In the genomic region with DNA sequence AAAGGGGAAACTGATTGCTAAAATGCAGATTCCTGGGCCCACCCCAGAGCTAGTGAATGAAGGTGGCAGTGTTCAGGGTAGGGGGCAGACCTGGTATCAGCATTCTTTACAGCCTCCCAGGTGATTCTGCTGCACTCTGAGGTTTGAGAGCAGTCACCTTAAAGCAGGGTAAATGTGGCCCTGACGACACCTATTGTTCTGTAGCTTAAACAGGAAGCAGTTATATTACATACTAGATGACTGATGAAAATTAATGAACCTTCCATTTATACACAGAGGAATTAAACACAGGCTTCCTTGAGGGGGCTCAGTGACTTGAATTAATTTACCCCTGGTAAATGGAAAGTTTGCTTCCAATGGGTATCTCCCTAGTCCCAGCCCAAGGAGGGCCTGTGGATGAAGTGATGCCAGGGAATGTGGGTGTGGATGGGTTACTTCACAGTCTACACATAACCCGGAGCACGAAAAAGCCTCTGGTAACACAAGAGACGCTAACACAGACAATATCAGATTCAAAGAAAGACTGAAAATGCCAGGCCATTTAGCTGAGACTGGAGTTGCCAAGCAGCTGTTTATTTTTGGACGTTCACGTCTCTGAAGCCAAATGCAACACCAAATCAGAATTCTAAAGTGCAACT, we compare ENCODE assay signal across 10 cellular contexts. TPM values are rescaled to one million over a fixed set of nuclear protein-coding genes. Genes with fewer than 3 reads are reported as not detected.
A peak's percentile ranks its signal among the peaks of the same experiment; 100 is the strongest.
DNase-seq lines count a peak whose midpoint lies in the region; ATAC-seq and TF ChIP-seq lines count a peak whose summit lies in the region.
"Had no signal": no experiment of that assay in that cellular context is flagged by ENCODE, and none has a peak within 500 bp of the region (broad histone marks: within the 10 kb centered on the region; RNA-seq: fewer than 3 reads in every experiment).

No MANE protein-coding gene starts in this region.

- RAD21 ChIA-PET in HCT116 (lab: Charles Lee; ENCODE audit: low non-redundant PET in 1 of 2, low total read pairs in 2 of 2, uncharacterized antibody in 2 of 2, unreplicated experiment in 2 of 2), result no interaction called here

- no peak overlapping the region for H2AFZ ChIP-seq in HCT116 (ENCODE audit: low read depth, low read length, poor library complexity, severe bottlenecking)

- H3K4me3 Mint-ChIP-seq in activated T-helper 17 cell treated with anti-CD3 and anti-CD28 coated beads, Interleukin-2, amount 50 U/mL, for 72 hours, result no peak overlapping the region
- H3K4me3 Mint-ChIP-seq in CD4-positive, alpha-beta T cell, result no peak overlapping the region

- H3K27me3 ChIP-seq in HCT116 (ENCODE audit: insufficient read depth, low read length), result no peaks in the 10 kb centered on the region
- no peaks in the 10 kb centered on the region for H3K27me3 ChIP-seq in skeletal muscle satellite cell (ENCODE audit: control insufficient read depth, insufficient read depth, low read length)
- H3K27me3 ChIP-seq in CD4-positive, alpha-beta T cell (ENCODE audit: control insufficient read depth, insufficient read depth, low read length), result peaks cover 5% of the 10 kb centered on the region
- H3K27me3 ChIP-seq in effector memory CD4-positive, alpha-beta T cell (replicated peaks; ENCODE audit: control insufficient read depth, insufficient read depth, low read length, poor library complexity, severe bottlenecking), result no peaks in the 10 kb centered on the region

- no peak for TF ChIP-seq CTCF in HCT116 (IDR thresholded peaks at IDR 0.05 in 2 of 3, conservative IDR thresholded peaks at IDR 0.05 in 1 of 3; ENCODE audit: borderline replicate concordance in 1 of 3, insufficient read depth in 1 of 3, low read depth in 2 of 3, low read length in 2 of 3)
- no peak for TF ChIP-seq CTCF in CD4-positive, alpha-beta T cell (IDR thresholded peaks at IDR 0.05)

- DNase-seq in HCT116 (ENCODE audit: low read depth, low spot score) (no peak), left ventricle myocardium superior (no peak)
- no peak for DNase-seq in CD4-positive, alpha-beta T cell
- DNase-seq in effector memory CD4-positive, alpha-beta T cell, result no peak
- DNase-seq: activated naive CD4-positive, alpha-beta T cell; Calu3 had no signal

- H3K36me3 ChIP-seq in HCT116 (ENCODE audit: control insufficient read depth in 1 of 2, insufficient read depth in 2 of 2, low read length in 2 of 2) (no peaks in the 10 kb centered on the region), skeletal muscle satellite cell (ENCODE audit: insufficient read depth, low read length) (no peaks in the 10 kb centered on the region)
- no peaks in the 10 kb centered on the region for H3K36me3 ChIP-seq in effector memory CD4-positive, alpha-beta T cell (ENCODE audit: control insufficient read depth, insufficient read depth, low read length)

- POLR2A ChIA-PET in HCT116 (lab: Charles Lee), result no interaction called here
- POLR2A ChIA-PET in CD4-positive, alpha-beta T cell (lab: Charles Lee), result no interaction called here

- H3K9me3 ChIP-seq in HCT116 (ENCODE audit: control insufficient read depth in 1 of 2, insufficient read depth in 1 of 2, low read depth in 1 of 2, low read length in 2 of 2) (no peaks in the 10 kb centered on the region), skeletal muscle satellite cell (replicated peaks; ENCODE audit: low read length) (no peaks in the 10 kb centered on the region)
- H3K9me3 ChIP-seq in CD4-positive, alpha-beta T cell (ENCODE audit: control insufficient read depth, low read length), result no peaks in the 10 kb centered on the region
- no peaks in the 10 kb centered on the region for H3K9me3 ChIP-seq in effector memory CD4-positive, alpha-beta T cell (ENCODE audit: control insufficient read depth, low read length)

- no peaks in the 10 kb centered on the region for H3K9me3 Mint-ChIP-seq in activated T-helper 17 cell treated with anti-CD3 and anti-CD28 coated beads, Interleukin-2, amount 50 U/mL, for 72 hours
- no peaks in the 10 kb centered on the region for H3K9me3 Mint-ChIP-seq in CD4-positive, alpha-beta T cell

- no peaks in the 10 kb centered on the region for H4K20me1 ChIP-seq in HCT116 (ENCODE audit: insufficient read depth)

- TF ChIP-seq RAD21 in HCT116 (IDR thresholded peaks at IDR 0.05; ENCODE audit: low read depth), result no peak

- H3K27me3 Mint-ChIP-seq in activated T-helper 17 cell treated with anti-CD3 and anti-CD28 coated beads, Interleukin-2, amount 50 U/mL, for 72 hours, result peaks cover 23% of the 10 kb centered on the region
- H3K27me3 Mint-ChIP-seq in CD4-positive, alpha-beta T cell, result peaks cover 57% of the 10 kb centered on the region

- H3K27ac ChIP-seq in HCT116 (ENCODE audit: low read depth, low read length), result no peak overlapping the region
- no peak overlapping the region for H3K27ac ChIP-seq in CD4-positive, alpha-beta T cell (ENCODE audit: low read depth, low read length)
- no peak overlapping the region for H3K27ac ChIP-seq in effector memory CD4-positive, alpha-beta T cell (ENCODE audit: insufficient read depth, low read length, poor library complexity, severe bottlenecking)

- no peaks in the 10 kb centered on the region for H3K9me2 ChIP-seq in HCT116 (ENCODE audit: insufficient read depth)

- H3K4me1 ChIP-seq in HCT116 (ENCODE audit: control insufficient read depth in 1 of 2, insufficient read depth in 2 of 2, low read length in 2 of 2) (peaks cover 11 to 13% of the 10 kb centered on the region in 2 experiments), skeletal muscle satellite cell (ENCODE audit: control insufficient read depth, insufficient read depth, low read length) (peaks cover 39% of the 10 kb centered on the region)
- H3K4me1 ChIP-seq in effector memory CD4-positive, alpha-beta T cell (ENCODE audit: control insufficient read depth, insufficient read depth, low read length, poor library complexity, severe bottlenecking), result no peaks in the 10 kb centered on the region

- intact Hi-C loops in HCT116 (cut with micrococcal nuclease), result no loop called here
- intact Hi-C loops in left ventricle myocardium superior (cut with micrococcal nuclease), result no loop called here
- intact Hi-C loops in CD4-positive, alpha-beta T cell (cut with DNase I, micrococcal nuclease), result no loop called here

- H3K4me3 ChIP-seq in HCT116 (replicated peaks in 1 of 2; ENCODE audit: low read depth in 1 of 2, low read length in 2 of 2) (no peak overlapping the region), skeletal muscle satellite cell (ENCODE audit: low read length) (peak overlapping the region; percentile 31)
- H3K4me3 ChIP-seq in effector memory CD4-positive, alpha-beta T cell (ENCODE audit: insufficient read depth, low read depth, low read length, poor library complexity, severe bottlenecking), result no peak overlapping the region

- no peak overlapping the region for H3K27ac Mint-ChIP-seq in activated T-helper 17 cell treated with anti-CD3 and anti-CD28 coated beads, Interleukin-2, amount 50 U/mL, for 72 hours
- H3K27ac Mint-ChIP-seq in CD4-positive, alpha-beta T cell, result no peak overlapping the region

- CTCF ChIA-PET in HCT116 (lab: Charles Lee), result no interaction called here
- CTCF ChIA-PET in CD4-positive, alpha-beta T cell (lab: Charles Lee), result interaction anchor here (0.7 to 1.0 kb wide), 2 partner anchors 11 to 20 kb away, joined by 3 read pairs; no protein-coding TSS in a partner anchor

- no TSS peak for BruUV-seq in HCT116 (replicated peaks; lab: Mats Ljungman, UMichigan)

- H3K79me2 ChIP-seq in HCT116 (ENCODE audit: insufficient read depth, low read length), result no peaks in the 10 kb centered on the region

- ATAC-seq in HCT116 (no peak; the same call in 1 of the 2 replicates), left ventricle myocardium superior (peak; percentile 7), HG03159 (IDR thresholded peaks at IDR 0.05; ENCODE audit: unreplicated experiment) (no peak), GM19035 (IDR thresholded peaks at IDR 0.05; ENCODE audit: unreplicated experiment) (no peak)
- peak; percentile 12 for ATAC-seq in activated T-helper 17 cell treated with anti-CD3 and anti-CD28 coated beads, Interleukin-2, amount 50 U/mL, for 72 hours (replicated peaks)
- no peak for ATAC-seq in CD4-positive, alpha-beta T cell (ENCODE audit: poor library complexity)

- H3K9ac ChIP-seq in HCT116 (ENCODE audit: low read length) (no peak overlapping the region), skeletal muscle satellite cell (ENCODE audit: low read depth, low read length) (peak overlapping the region; percentile 71)

- TF ChIP-seq POLR2A in HCT116 (IDR thresholded peaks at IDR 0.05; ENCODE audit: borderline replicate concordance, extremely low read depth, insufficient read depth, insufficient read length), result no peak

- no peaks in the 10 kb centered on the region for H3K4me1 Mint-ChIP-seq in activated T-helper 17 cell treated with anti-CD3 and anti-CD28 coated beads, Interleukin-2, amount 50 U/mL, for 72 hours
- no peaks in the 10 kb centered on the region for H3K4me1 Mint-ChIP-seq in CD4-positive, alpha-beta T cell (ENCODE audit: low read depth)

- H3K4me2 ChIP-seq in HCT116 (ENCODE audit: low read length), result peak overlapping the region; percentile 19; the same call in 1 of the 2 replicates
- H3K4me2 ChIP-seq in skeletal muscle satellite cell (ENCODE audit: low read length), result peak overlapping the region; percentile 64

- H3K36me3 Mint-ChIP-seq in activated T-helper 17 cell treated with anti-CD3 and anti-CD28 coated beads, Interleukin-2, amount 50 U/mL, for 72 hours (ENCODE audit: low read depth), result no peaks in the 10 kb centered on the region
- no peaks in the 10 kb centered on the region for H3K36me3 Mint-ChIP-seq in CD4-positive, alpha-beta T cell (ENCODE audit: low read depth)

TF ChIP-seq in HCT116, 20 proteins besides CTCF, POLR2A, EP300 and RAD21 (continues in another document):
- no peak for TF ChIP-seq SRF (IDR thresholded peaks at IDR 0.05; ENCODE audit: low read depth)

RNA-seq across cellular contexts. Expression of gene NUAK1, which starts 25.2 kb away (rescaled TPM):
- 7.4 TPM for total RNA-seq in HCT116 (2021; ENCODE audit: unreplicated experiment)
- 5.9 and 6.2 TPM in 2 replicates for polyA plus RNA-seq in HCT116 (2012)
- not detected for total RNA-seq in activated T-helper 17 cell treated with anti-CD3 and anti-CD28 coated beads, Interleukin-2, amount 50 U/mL, for 72 hours
- total RNA-seq in left ventricle myocardium superior, result 38.8 TPM
- total RNA-seq in skeletal muscle satellite cell (2012; rRNA removed), result 1.3 and 6.1 TPM in 2 replicates
- under 1 TPM in 1 of 2 experiments, not detected in 1; 0.16 TPM for total RNA-seq in CD4-positive, alpha-beta T cell

Comparison
In these comparisons a context has a peak if more than half of its experiments do, and no peak if none do; other contexts are left out.
1. ATAC-seq: peak in activated T-helper 17 cell treated with anti-CD3 and anti-CD28 coated beads, Interleukin-2, amount 50 U/mL, for 72 hours (single experiment) and left ventricle myocardium superior (single experiment); none in HCT116 (single experiment), HG03159 (single experiment), GM19035 (single experiment) and CD4-positive, alpha-beta T cell (single experiment).